In the genomic region with DNA sequence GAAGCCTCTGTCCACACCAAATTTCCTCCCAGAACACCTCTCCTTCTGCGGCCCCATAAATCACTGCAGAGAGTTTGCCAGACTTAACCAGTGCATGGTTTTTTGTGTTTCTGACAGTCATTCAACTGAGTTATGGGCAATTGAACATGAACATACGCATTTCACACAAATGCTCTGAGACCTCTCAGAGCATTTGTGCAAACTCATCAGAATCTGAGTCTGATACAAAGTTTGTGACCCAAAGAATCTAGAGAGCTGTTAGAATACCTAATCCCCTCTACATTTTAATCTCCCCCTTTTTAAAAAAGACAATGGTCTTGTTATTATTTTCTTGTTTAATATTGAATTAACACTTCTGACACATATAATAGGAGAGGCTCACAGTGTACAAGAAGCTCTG, we compare ENCODE assay signal across 26 cellular contexts.
A peak's percentile ranks its signal among the peaks of the same experiment; 100 is the strongest.
DNase-seq lines count a peak whose midpoint lies in the region; ATAC-seq, FAIRE-seq and TF ChIP-seq lines count a peak whose summit lies in the region.
"Had no signal": no experiment of that assay in that cellular context is flagged by ENCODE, and none has a peak within 500 bp of the region (broad histone marks: within the 10 kb centered on the region; RNA-seq: fewer than 3 reads in every experiment).

No MANE protein-coding gene starts in this region.

- H2BK15ac ChIP-seq in IMR-90 (ENCODE audit: low read depth, low read length): no peak overlapping the region

- H3K14ac ChIP-seq in IMR-90 (replicated peaks; ENCODE audit: low read depth, low read length): no peak overlapping the region

- peaks cover 6% of the 10 kb centered on the region for H3K27me3 Mint-ChIP-seq in type B pancreatic cell

- H2AK9ac ChIP-seq in IMR-90 (replicated peaks; ENCODE audit: low read depth, low read length, poor library complexity): no peak overlapping the region

- no peak for ATAC-seq in A549
- no peak for ATAC-seq in IMR-90 (ENCODE audit: low read depth)
- ATAC-seq: CD8-positive, alpha-beta T cell; GM12878 had no signal

- FAIRE-seq in A549 (lab: Jason Lieb, UNC): no peak
- FAIRE-seq: A204.1, GM12878, GM12892, GM18507 had no signal

- in situ Hi-C loops in IMR-90 (cut with MboI; ENCODE audit: low sequenced_read_pairs): no loop called here

- H3K4me1 Mint-ChIP-seq in type B pancreatic cell (ENCODE audit: unreplicated experiment): no peaks in the 10 kb centered on the region
- H3K4me1 Mint-ChIP-seq: B cell had no signal

- intact Hi-C loops in IMR-90 (cut with micrococcal nuclease): no loop called here

- H3K36me3 Mint-ChIP-seq in type B pancreatic cell: no peaks in the 10 kb centered on the region
- H3K36me3 Mint-ChIP-seq: CD8-positive, alpha-beta T cell had no signal

- no peak overlapping the region for H3K4me3 ChIP-seq in A549
- no peak overlapping the region for H3K4me3 ChIP-seq in IMR-90 (ENCODE audit: insufficient read depth, low read depth, low read length)
- H3K4me3 ChIP-seq: BLaER1 treated with 17β-estradiol and CSF1 and Interleukin-3, amounts not matched to agents 10 nM and 100 nM; GM12878 had no signal

- no peak for TF ChIP-seq POLR2A in A549 (IDR thresholded peaks at IDR 0.05; ENCODE audit: low read length)
- no peak for TF ChIP-seq POLR2A in IMR-90 (IDR thresholded peaks at IDR 0.05; ENCODE audit: low read depth, low read length)

- dilution Hi-C loops in IMR-90 (cut with HindIII; ENCODE audit: low sequenced_read_pairs, unreplicated experiment): no loop called here

- TF ChIP-seq EP300 in A549 (IDR thresholded peaks at IDR 0.05): no peak

- TF ChIP-seq RAD21 in A549 (conservative IDR thresholded peaks at IDR 0.05 in 1 of 2, IDR thresholded peaks at IDR 0.05 in 1 of 2) (no peak), IMR-90 (IDR thresholded peaks at IDR 0.05; ENCODE audit: low read length) (no peak)

- H2BK120ac ChIP-seq in IMR-90 (ENCODE audit: low read depth, low read length): no peak overlapping the region

- H3K27me3 ChIP-seq in IMR-90 (ENCODE audit: control insufficient read depth, insufficient read depth, low read length): no peaks in the 10 kb centered on the region
- H3K27me3 ChIP-seq: BLaER1 treated with 17β-estradiol and CSF1 and Interleukin-3, amounts not matched to agents 10 nM and 100 nM had no signal

- H2AFZ ChIP-seq in IMR-90 (replicated peaks; ENCODE audit: low read length, poor library complexity): no peak overlapping the region

- no TSS peak for BruUV-seq in IMR-90 (replicated peaks; lab: Mats Ljungman, UMichigan)

- H4K20me1 ChIP-seq in IMR-90 (ENCODE audit: insufficient read depth, low read length): no peaks in the 10 kb centered on the region
- H4K20me1 ChIP-seq: BLaER1 treated with 17β-estradiol and CSF1 and Interleukin-3, amounts not matched to agents 10 nM and 100 nM had no signal

- CTCF ChIA-PET in A549 (lab: Yijun Ruan, JAX) (no interaction called here), IMR-90 (lab: Yijun Ruan, JAX) (no interaction called here)

- H3K56ac ChIP-seq in IMR-90 (ENCODE audit: extremely low read depth, insufficient read depth, low read length): no peak overlapping the region

- peak overlapping the region; percentile 76 for H3K27ac Mint-ChIP-seq in type B pancreatic cell
- H3K27ac Mint-ChIP-seq: B cell; CD4-positive, alpha-beta T cell; CD8-positive, alpha-beta T cell had no signal

- no peak overlapping the region for H4K8ac ChIP-seq in IMR-90 (ENCODE audit: low read depth in 2 of 2, low read length in 2 of 2)

- H3K18ac ChIP-seq in IMR-90 (ENCODE audit: low read depth, low read length): no peak overlapping the region

- no peaks in the 10 kb centered on the region for H3K36me3 ChIP-seq in IMR-90 (ENCODE audit: control insufficient read depth, insufficient read depth, low read length)
- H3K36me3 ChIP-seq: BLaER1 treated with 17β-estradiol and CSF1 and Interleukin-3, amounts not matched to agents 10 nM and 100 nM had no signal

- no peak overlapping the region for H3K4ac ChIP-seq in IMR-90 (ENCODE audit: low read depth, low read length)

- no peak overlapping the region for H3K9ac ChIP-seq in IMR-90 (ENCODE audit: low read depth, low read length)
- H3K9ac ChIP-seq: BLaER1 treated with 17β-estradiol and CSF1 and Interleukin-3, amounts not matched to agents 10 nM and 100 nM had no signal

- TF ChIP-seq CTCF in A549 (IDR thresholded peaks at IDR 0.05): no peak
- TF ChIP-seq CTCF in IMR-90 (conservative IDR thresholded peaks at IDR 0.05; ENCODE audit: low read depth, low read length): no peak
- TF ChIP-seq CTCF in type B pancreatic cell (conservative IDR thresholded peaks at IDR 0.05): no peak
- TF ChIP-seq CTCF in GM20000 (IDR thresholded peaks at IDR 0.05; ENCODE audit: extremely low read depth, missing control alignments): no peak

- H2BK5ac ChIP-seq in IMR-90 (ENCODE audit: low read depth, low read length, poor library complexity, severe bottlenecking): no peak overlapping the region

- DNase-seq in A549 (ENCODE audit: low read depth in 1 of 2, low spot score in 1 of 2) (no peak), IMR-90 (no peak), NCI-H187 treated with DMSO at 0.1 percent for 48 hours (lab: John Stamatoyannopoulos, UW) (peak; percentile 68), type B pancreatic cell (ENCODE audit: extremely low spot score, unreplicated experiment) (no peak), NCI-H2227 treated with DMSO at 0.1 percent for 48 hours (lab: John Stamatoyannopoulos, UW) (no peak), GM20000 (ENCODE audit: low spot score) (no peak), NCI-H1436 (lab: John Stamatoyannopoulos, UW) (no peak)
- DNase-seq: 8988T; AML-193; CD4-positive, alpha-beta T cell; CD8-positive, alpha-beta T cell; COR-L47; DMS 273 treated with DMSO at 0.1 percent for 48 hours; DMS153; DMS53; DMS79; DND-41; EL; GDM1 had no signal

- no peak overlapping the region for H3K4me2 ChIP-seq in A549
- no peak overlapping the region for H3K4me2 ChIP-seq in IMR-90 (ENCODE audit: low read depth, low read length)
- H3K4me2 ChIP-seq: BLaER1 treated with 17β-estradiol and CSF1 and Interleukin-3, amounts not matched to agents 10 nM and 100 nM had no signal

- H3K4me1 ChIP-seq in A549: no peaks in the 10 kb centered on the region
- H3K4me1 ChIP-seq in IMR-90 (ENCODE audit: control insufficient read depth, insufficient read depth, low read length): no peaks in the 10 kb centered on the region
- H3K4me1 ChIP-seq: BLaER1 treated with 17β-estradiol and CSF1 and Interleukin-3, amounts not matched to agents 10 nM and 100 nM had no signal

- H3K79me1 ChIP-seq in IMR-90 (ENCODE audit: low read depth in 1 of 2, low read length in 2 of 2): no peaks in the 10 kb centered on the region

- peaks cover 6% of the 10 kb centered on the region for H3K9me3 Mint-ChIP-seq in type B pancreatic cell
- H3K9me3 Mint-ChIP-seq: CD4-positive, alpha-beta T cell; CD8-positive, alpha-beta T cell had no signal

- no peak overlapping the region for H4K5ac ChIP-seq in IMR-90 (ENCODE audit: low read depth, low read length)

- POLR2A ChIA-PET in A549 (lab: Yijun Ruan, JAX) (no interaction called here), IMR-90 (lab: Charles Lee; ENCODE audit: unreplicated experiment) (no interaction called here)

- H3K27ac ChIP-seq in A549 (no peak overlapping the region), IMR-90 (ENCODE audit: insufficient read depth, low read length) (no peak overlapping the region)
- H3K27ac ChIP-seq: BLaER1 treated with 17β-estradiol and CSF1 and Interleukin-3, amounts not matched to agents 10 nM and 100 nM; C4-2B had no signal

- no peak overlapping the region for H2AK5ac ChIP-seq in IMR-90 (ENCODE audit: low read depth, low read length)

- no peak overlapping the region for H3K4me3 Mint-ChIP-seq in type B pancreatic cell
- H3K4me3 Mint-ChIP-seq: B cell; CD4-positive, alpha-beta T cell; CD8-positive, alpha-beta T cell had no signal

- 32% methylated on average over 2 of the region's 2 CpGs for WGBS in A549 (ENCODE audit: missing lambda C conversion rate)
- 100% methylated on average over 1 of the region's 2 CpGs; no CpG with 5 or more reads in 1 of the 2 experiments for WGBS in IMR-90 (ENCODE audit: extremely low coverage in 2 of 2, insufficient read length in 1 of 2), 2 experiments

- no peak overlapping the region for H3K23ac ChIP-seq in IMR-90 (ENCODE audit: low read depth, low read length)

- H3K9me1 ChIP-seq in IMR-90 (ENCODE audit: insufficient read depth, low read length): no peaks in the 10 kb centered on the region

- no peak overlapping the region for H4K91ac ChIP-seq in IMR-90 (ENCODE audit: insufficient read depth, low read depth, low read length)

- no peaks in the 10 kb centered on the region for H3K9me3 ChIP-seq in A549
- 0 out of 2 replicates have a peak, but pooled peaks cover 3% of the 10 kb centered on the region for H3K9me3 ChIP-seq in IMR-90 (ENCODE audit: control insufficient read depth, insufficient read depth, low read length)
- H3K9me3 ChIP-seq: BLaER1 treated with 17β-estradiol and CSF1 and Interleukin-3, amounts not matched to agents 10 nM and 100 nM had no signal

- H2BK20ac ChIP-seq in IMR-90 (ENCODE audit: low read depth, low read length): no peak overlapping the region

TF ChIP-seq in A549, 52 proteins besides CTCF, POLR2A, EP300 and RAD21:
- no peak for TF ChIP-seq RFX5 (IDR thresholded peaks at IDR 0.05)
- peak; percentile 44 for TF ChIP-seq MAFK (IDR thresholded peaks at IDR 0.05; ENCODE audit: partially characterized antibody)

TF ChIP-seq in IMR-90, 13 proteins besides CTCF, POLR2A, EP300 and RAD21:
- TF ChIP-seq MAFK (IDR thresholded peaks at IDR 0.05; ENCODE audit: low read depth, low read length): peak; percentile 45
- no peak for TF ChIP-seq BHLHE40 (IDR thresholded peaks at IDR 0.05; ENCODE audit: low read depth, low read length)
